In genomic region chr14:89416002-89416995, GRCh38 we compare ENCODE assay signal across 8 cellular contexts. TPM values are rescaled to one million over a fixed set of nuclear protein-coding genes. Genes with fewer than 3 reads are reported as not detected.
DNase-seq lines count a peak whose midpoint lies in the region; ATAC-seq, FAIRE-seq and TF ChIP-seq lines count a peak whose summit lies in the region.

No MANE protein-coding gene starts in this region.

- peak overlapping the region; percentile 96 for H3K27ac Mint-ChIP-seq in progenitor cell of endocrine pancreas

- intact Hi-C loops in left ventricle myocardium superior (cut with micrococcal nuclease): loop anchor here (10.0 kb wide), 1 partner anchor 231 kb away; no protein-coding TSS in a partner anchor

- peaks cover 30% of the 10 kb centered on the region for H3K27me3 Mint-ChIP-seq in progenitor cell of endocrine pancreas

- peaks cover 12% of the 10 kb centered on the region for H3K4me1 Mint-ChIP-seq in progenitor cell of endocrine pancreas (ENCODE audit: low read depth)

- no peaks in the 10 kb centered on the region for H3K9me3 Mint-ChIP-seq in progenitor cell of endocrine pancreas (ENCODE audit: low read depth)

- FAIRE-seq in GM12891 (lab: Jason Lieb, UNC): peak; percentile 85

- H3K4me3 Mint-ChIP-seq in progenitor cell of endocrine pancreas (ENCODE audit: low read depth): peak overlapping the region; percentile 95

- TF ChIP-seq POLR2A in GM12891 (IDR thresholded peaks at IDR 0.05; ENCODE audit: low read depth, low read length): no peak

- DNase-seq in GM12891 (ENCODE audit: insufficient read length, low spot score): peak; percentile 96
- peak; percentile 75 for DNase-seq in NCI-H1436 (lab: John Stamatoyannopoulos, UW)
- peak; percentile 92 to 98 (median 94) for DNase-seq in T-helper 1 cell
- DNase-seq in amygdala (lab: John Stamatoyannopoulos, UW): peak; percentile 49 to 97 (median 90)
- peak; percentile 98 for DNase-seq in left ventricle myocardium superior
- peak; percentile 98 for DNase-seq in progenitor cell of endocrine pancreas (ENCODE audit: low spot score, unreplicated experiment)
- DNase-seq in ureter (ENCODE audit: low spot score): peak; percentile 100

- no peak for TF ChIP-seq CTCF in progenitor cell of endocrine pancreas (IDR thresholded peaks at IDR 0.05; ENCODE audit: unreplicated experiment)

- peaks cover 10% of the 10 kb centered on the region for H3K36me3 Mint-ChIP-seq in progenitor cell of endocrine pancreas (ENCODE audit: insufficient read depth)

- ATAC-seq in HG02840 (IDR thresholded peaks at IDR 0.05; ENCODE audit: low FRiP score, unreplicated experiment): peak; percentile 84
- peak; percentile 82 for ATAC-seq in left ventricle myocardium superior

TF ChIP-seq in GM12891, 5 proteins besides CTCF, POLR2A, EP300 and RAD21:
- TF ChIP-seq POLR2AphosphoS5 (IDR thresholded peaks at IDR 0.05; ENCODE audit: low read depth, low read length): 0 out of 2 replicates have a peak, but pooled peaks have one; percentile 32
- TF ChIP-seq PAX5 (IDR thresholded peaks at IDR 0.05; ENCODE audit: insufficient read depth, low read length, severe bottlenecking): no peak

RNA-seq across cellular contexts. Expression of gene FOXN3, which starts 0.7 kb away (rescaled TPM):
- 15.4 TPM for polyA plus RNA-seq in GM12891 (2012; ENCODE audit: low read depth, missing spikeins)
- total RNA-seq in left ventricle myocardium superior (134 TPM), progenitor cell of endocrine pancreas (25.8 and 34.9 TPM in 2 replicates), ureter (91.7 TPM)

Comparison
In these comparisons a context has a peak if more than half of its experiments do, and no peak if none do; other contexts are left out.
1. Peak in every context shown above with its lines: DNase-seq and ATAC-seq.